In the genomic region with DNA sequence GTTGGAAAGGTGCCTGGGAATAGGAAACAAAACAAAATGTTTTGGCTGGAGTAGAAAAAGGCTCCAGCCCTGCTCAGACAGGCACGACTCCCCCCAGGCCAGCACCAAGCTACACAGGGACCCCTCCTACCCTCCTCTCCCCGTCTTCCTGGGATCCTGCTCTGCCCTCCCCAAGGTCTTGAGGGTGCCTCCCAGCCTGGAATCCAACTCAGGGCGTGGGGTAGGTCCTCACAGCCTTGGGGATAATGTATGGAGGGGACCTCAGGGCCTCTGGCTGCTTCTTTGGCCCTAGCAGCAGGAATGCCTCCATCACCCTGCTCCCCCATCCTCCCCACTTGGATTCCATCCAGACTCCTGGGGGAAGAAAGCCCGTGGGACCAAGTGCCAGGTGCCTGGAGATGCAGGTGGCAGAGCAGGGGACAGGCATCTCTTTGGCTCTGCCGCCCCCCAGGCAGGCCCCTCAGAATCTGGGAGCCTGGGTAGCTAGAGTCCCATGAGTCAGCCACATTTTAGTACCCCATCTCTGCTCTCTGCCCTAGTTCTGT, we compare ENCODE assay signal across 17 cellular contexts. TPM values are rescaled to one million over a fixed set of nuclear protein-coding genes. Genes with fewer than 3 reads are reported as not detected.
A peak's percentile ranks its signal among the peaks of the same experiment; 100 is the strongest.
DNase-seq lines count a peak whose midpoint lies in the region; ATAC-seq, FAIRE-seq and TF ChIP-seq lines count a peak whose summit lies in the region.
"Had no signal": no experiment of that assay in that cellular context is flagged by ENCODE, and none has a peak within 500 bp of the region (broad histone marks: within the 10 kb centered on the region; RNA-seq: fewer than 3 reads in every experiment).

No MANE protein-coding gene starts in this region.

- peak overlapping the region; percentile 67 for H3K18ac ChIP-seq in neuronal stem cell (ENCODE audit: low read length)

- BruUV-seq in A673 (replicated peaks; lab: Mats Ljungman, UMichigan), result no TSS peak

- H2AK5ac ChIP-seq in neuronal stem cell (ENCODE audit: low read depth, low read length), result peak overlapping the region; percentile 66

- intact Hi-C loops in A673 (cut with micrococcal nuclease; ENCODE audit: unreplicated experiment), result loop anchor here (5.0 kb wide), 1 partner anchor 39 kb away; a partner anchor contains a TSS

- peak in 2 of 3 experiments; percentile 72 to 84 for DNase-seq in NCI-H1417 (lab: John Stamatoyannopoulos, UW)
- DNase-seq in NCI-H1417 treated with DMSO at 0.1 percent for 48 hours (lab: John Stamatoyannopoulos, UW), result no peak
- peak; percentile 8 for DNase-seq in GM10248 (ENCODE audit: extremely low spot score)
- peak; percentile 81 for DNase-seq in NCI-H345 treated with DMSO at 0.1 percent for 48 hours (lab: John Stamatoyannopoulos, UW; ENCODE audit: unreplicated experiment)
- no peak for DNase-seq in neuronal stem cell (ENCODE audit: low spot score)
- no peak for DNase-seq in A673 (ENCODE audit: low spot score)
- no peak for DNase-seq in GM12892 (ENCODE audit: insufficient read length)
- DNase-seq: activated naive CD4-positive, alpha-beta T cell; activated T-cell treated with anti-CD3 and anti-CD28 coated beads for 4 hours; amygdala; stomach had no signal

- H3K36me3 ChIP-seq in neuronal stem cell (replicated peaks in 1 of 2; ENCODE audit: control insufficient read depth in 2 of 2, insufficient read depth in 2 of 2, low read length in 2 of 2) (no peaks in the 10 kb centered on the region), A673 (ENCODE audit: insufficient read depth, low read length, poor library complexity, severe bottlenecking) (no peaks in the 10 kb centered on the region)
- H3K36me3 ChIP-seq: esophagus muscularis mucosa, stomach had no signal

- no peak overlapping the region for H3K14ac ChIP-seq in neuronal stem cell (ENCODE audit: low read length)

- no peak for FAIRE-seq in GM12892 (lab: Jason Lieb, UNC)

- no CpG with 5 or more reads among the region's 5 CpGs for WGBS in neuronal stem cell (ENCODE audit: extremely low coverage in 2 of 2, insufficient read length in 2 of 2, insufficient replicate concordance in 1 of 2), 2 donors

- no peak overlapping the region for H3K4ac ChIP-seq in neuronal stem cell (ENCODE audit: low read length)

- H4K8ac ChIP-seq in neuronal stem cell (ENCODE audit: low read depth, low read length), result no peak overlapping the region

- H2AFZ ChIP-seq in neuronal stem cell (ENCODE audit: low read length), result no peak overlapping the region

- TF ChIP-seq CTCF in GM10248 (IDR thresholded peaks at IDR 0.05; ENCODE audit: control extremely low read depth, extremely low read depth, low read depth, missing control alignments), result no peak
- TF ChIP-seq CTCF in A673 (conservative IDR thresholded peaks at IDR 0.05; ENCODE audit: low read depth, low read length), result no peak

- H2BK120ac ChIP-seq in neuronal stem cell (ENCODE audit: low read depth, low read length), result no peak overlapping the region

- peak overlapping the region; percentile 75 for H2BK12ac ChIP-seq in neuronal stem cell (ENCODE audit: low read length)

- H3K23ac ChIP-seq in neuronal stem cell (ENCODE audit: low read depth, low read length, poor library complexity), result peak overlapping the region; percentile 69

- H3K9ac ChIP-seq in neuronal stem cell (ENCODE audit: low read depth, low read length, poor library complexity), result no peak overlapping the region

- H3K9me3 ChIP-seq in neuronal stem cell (replicated peaks in 1 of 2; ENCODE audit: control insufficient read depth in 2 of 2, insufficient read depth in 1 of 2, low read depth in 1 of 2, low read length in 2 of 2) (no peaks in the 10 kb centered on the region), A673 (ENCODE audit: low read depth, low read length, poor library complexity, severe bottlenecking) (no peaks in the 10 kb centered on the region)
- H3K9me3 ChIP-seq: esophagus muscularis mucosa, stomach had no signal

- peak overlapping the region; percentile 17 for H4K91ac ChIP-seq in neuronal stem cell (ENCODE audit: low read depth, low read length, poor library complexity)

- no peak overlapping the region for H3K27ac ChIP-seq in neuronal stem cell (replicated peaks; ENCODE audit: low read length)
- no peak overlapping the region for H3K27ac ChIP-seq in A673 (ENCODE audit: low read depth, low read length, poor library complexity, severe bottlenecking)
- H3K27ac ChIP-seq: dorsolateral prefrontal cortex, esophagus muscularis mucosa, stomach had no signal

- H3K79me1 ChIP-seq in neuronal stem cell (ENCODE audit: low read depth, low read length), result peaks cover 3% of the 10 kb centered on the region

- no peak for TF ChIP-seq POLR2A in GM12892 (IDR thresholded peaks at IDR 0.05; ENCODE audit: low read depth, low read length)

- no peak for ATAC-seq in GM21737 (IDR thresholded peaks at IDR 0.05; ENCODE audit: unreplicated experiment)

- POLR2A ChIA-PET in GM10248 (lab: Yijun Ruan, JAX) (no interaction called here), A673 (lab: Charles Lee; ENCODE audit: low non-redundant PET) (no interaction called here)

- H3K4me3 ChIP-seq in neuronal stem cell (ENCODE audit: low read length in 2 of 2) (peak overlapping the region in 1 of 2 donors; percentile 6), A673 (ENCODE audit: low read depth, low read length, poor library complexity, severe bottlenecking) (no peak overlapping the region)
- H3K4me3 ChIP-seq: dorsolateral prefrontal cortex, esophagus muscularis mucosa, stomach had no signal

- no peak overlapping the region for H3K4me2 ChIP-seq in neuronal stem cell (ENCODE audit: insufficient read depth, low read length, poor library complexity, severe bottlenecking)

- H2BK15ac ChIP-seq in neuronal stem cell (ENCODE audit: low read length), result peak overlapping the region; percentile 62

- H3K27me3 ChIP-seq in neuronal stem cell (ENCODE audit: control insufficient read depth in 3 of 3, insufficient read depth in 3 of 3, low read depth in 1 of 3, low read length in 3 of 3) (peaks cover 0 to 12% (median 0%) of the 10 kb centered on the region in 3 experiments), A673 (replicated peaks; ENCODE audit: insufficient read depth, low read depth, low read length, poor library complexity) (no peaks in the 10 kb centered on the region)

- CTCF ChIA-PET in GM10248 (lab: Yijun Ruan, JAX) (interaction anchor here (0.8 to 6.8 kb wide), 13 partner anchors 9 to 252 kb away, joined by 3 to 71 read pairs (median 5); no protein-coding TSS in a partner anchor), A673 (lab: Charles Lee) (interaction anchor here (0.5 to 1.7 kb wide), 5 partner anchors 8 to 62 kb away, joined by 3 to 7 read pairs (median 4); a partner anchor contains a TSS)

- peak overlapping the region; percentile 32 for H2BK5ac ChIP-seq in neuronal stem cell (ENCODE audit: low read length)

- H3K4me1 ChIP-seq in neuronal stem cell (ENCODE audit: control insufficient read depth in 2 of 2, insufficient read depth in 1 of 2, low read depth in 1 of 2, low read length in 2 of 2) (peaks cover 9% of the 10 kb centered on the region in 2 donors), A673 (ENCODE audit: insufficient read depth, low read length, poor library complexity, severe bottlenecking) (peaks cover 6% of the 10 kb centered on the region)

RNA-seq across cellular contexts. Expression of a gene that starts 10.7 kb away (rescaled TPM):
- polyA plus RNA-seq in neuronal stem cell (2013, experiment 1 of 2), result 3.2 TPM
- polyA plus RNA-seq in neuronal stem cell (2013, experiment 2 of 2), result 3.3 TPM
- total RNA-seq in A673 (2021), result 1.3 and 2.8 TPM in 2 replicates
- not detected for polyA plus RNA-seq in GM12892 (2012; ENCODE audit: missing spikeins)
- total RNA-seq: A172, progenitor cell of endocrine pancreas had no signal
- polyA plus RNA-seq: BJ had no signal

RNA-seq across cellular contexts. Expression of a gene that starts 36.4 kb away (rescaled TPM):
- polyA plus RNA-seq in neuronal stem cell (2013, experiment 1 of 2), result 2,934 TPM
- 2,874 TPM for polyA plus RNA-seq in neuronal stem cell (2013, experiment 2 of 2)
- 950 and 1,115 TPM in 2 replicates for total RNA-seq in A673 (2021)
- 5,032 TPM for polyA plus RNA-seq in GM12892 (2012; ENCODE audit: missing spikeins)

RNA-seq across cellular contexts. Expression of a gene that starts 39.0 kb away (rescaled TPM):
- 5.8 TPM for polyA plus RNA-seq in neuronal stem cell (2013, experiment 1 of 2)
- polyA plus RNA-seq in neuronal stem cell (2013, experiment 2 of 2), result 5.9 TPM
- 8.0 and 10.4 TPM in 2 replicates for total RNA-seq in A673 (2021)
- polyA plus RNA-seq in GM12892 (2012; ENCODE audit: missing spikeins), result 4.6 TPM

Comparison
In these comparisons a context has a peak if more than half of its experiments do, and no peak if none do; other contexts are left out.
1. DNase-seq: peak in NCI-H1417 (2 of 3), GM10248 (single experiment) and NCI-H345 treated with DMSO at 0.1 percent for 48 hours (single experiment); none in NCI-H1417 treated with DMSO at 0.1 percent for 48 hours (single experiment), neuronal stem cell (single experiment), A673 (single experiment) and GM12892 (single experiment).